8 cellular contexts compared by ENCODE assay signal in the genomic region with DNA sequence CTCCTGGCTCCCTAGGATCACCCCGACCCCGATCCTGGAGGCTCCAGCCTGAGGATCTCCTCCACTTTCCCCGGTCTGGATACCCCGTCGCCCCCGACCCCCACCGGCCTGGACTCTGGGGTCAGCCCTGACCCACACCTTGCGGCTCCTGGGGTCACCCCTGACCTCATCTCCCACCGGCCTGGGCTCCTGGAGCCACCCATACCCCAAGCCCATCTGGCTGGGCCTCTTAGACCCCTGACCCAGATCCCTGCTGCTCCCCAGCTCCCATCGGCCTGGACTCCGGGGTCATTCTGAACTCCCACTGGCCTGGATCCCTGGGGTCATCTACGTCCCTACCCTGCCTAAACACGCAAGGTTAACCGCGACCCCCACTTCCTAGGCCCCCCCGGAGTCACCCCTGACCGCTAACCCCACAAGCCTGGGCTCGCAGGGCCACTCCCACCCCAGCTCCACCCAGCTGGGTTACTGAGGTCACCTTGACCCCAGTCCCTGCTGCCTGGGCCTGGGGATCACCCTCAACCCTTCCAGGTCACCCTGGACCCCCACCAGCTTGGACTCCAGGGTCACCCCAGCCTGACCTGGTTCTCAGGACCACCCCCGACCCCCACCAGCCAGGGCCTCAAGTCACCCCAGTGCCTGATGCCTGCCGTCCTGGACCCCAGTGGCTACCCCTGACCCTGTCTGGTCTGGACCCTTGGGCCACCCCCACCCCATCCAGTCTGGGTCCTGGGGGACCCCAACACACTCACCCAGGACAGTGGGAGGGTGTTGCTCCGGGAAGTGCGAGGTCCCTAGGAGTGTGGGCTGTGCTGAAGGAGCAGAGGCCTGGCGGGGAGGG. TPM values are rescaled to one million over a fixed set of nuclear protein-coding genes. Genes with fewer than 3 reads are reported as not detected.
DNase-seq lines count a peak whose midpoint lies in the region; ATAC-seq, FAIRE-seq and TF ChIP-seq lines count a peak whose summit lies in the region.

No MANE protein-coding gene starts in this region.

- peak overlapping the region; percentile 92 to 99 for H3K9ac ChIP-seq in stomach smooth muscle (ENCODE audit: low read length in 2 of 2)

- H3K36me3 ChIP-seq in SJSA1, result peaks cover 16% of the 10 kb centered on the region
- no peaks in the 10 kb centered on the region for H3K36me3 ChIP-seq in breast epithelium
- no peaks in the 10 kb centered on the region for H3K36me3 ChIP-seq in right lobe of liver
- H3K36me3 ChIP-seq in stomach smooth muscle (ENCODE audit: control insufficient read depth in 2 of 2, insufficient read depth in 2 of 2, low read length in 2 of 2), result no peaks in the 10 kb centered on the region

- 1% methylated on average over 14 of the region's 23 CpGs for WGBS in right lobe of liver (ENCODE audit: insufficient coverage, low coverage, low lambda C conversion rate, missing lambda C conversion rate)

- H3K4me3 ChIP-seq in GM12865 (ENCODE audit: low read depth, low read length) (peak overlapping the region; percentile 97), SJSA1 (peak overlapping the region; percentile 97), breast epithelium (peak overlapping the region; percentile 86 to 93 (median 90)), right lobe of liver (peak overlapping the region; percentile 82 to 84 (median 82)), stomach smooth muscle (ENCODE audit: low read length in 2 of 2) (peak overlapping the region; percentile 88 to 95)

- FAIRE-seq in H54 (lab: Jason Lieb, UNC), result no peak

- H3K27ac ChIP-seq in SJSA1 (peak overlapping the region; percentile 65), breast epithelium (peak overlapping the region; percentile 91 to 96), right lobe of liver (peak overlapping the region; percentile 75 to 90 (median 76)), stomach smooth muscle (ENCODE audit: low read length) (peak overlapping the region; percentile 91)

- TF ChIP-seq POLR2A in breast epithelium (IDR thresholded peaks at IDR 0.05) (no peak), right lobe of liver (IDR thresholded peaks at IDR 0.05) (no peak), H54 (IDR thresholded peaks at IDR 0.05; ENCODE audit: low read depth, low read length) (no peak)

- peak; percentile 52 for DNase-seq in GM12865 (ENCODE audit: low read depth)
- DNase-seq in SJSA1 (ENCODE audit: low read depth in 1 of 2, low spot score in 2 of 2), result no peak
- DNase-seq in breast epithelium (ENCODE audit: low spot score in 2 of 2), result no peak
- DNase-seq in right lobe of liver, result peak; percentile 54 to 59 (median 55)
- no peak for DNase-seq in NCI-H187 (lab: John Stamatoyannopoulos, UW)
- DNase-seq in H54 (ENCODE audit: insufficient read length, low spot score), result no peak

- no peaks in the 10 kb centered on the region for H3K27me3 ChIP-seq in SJSA1 (replicated peaks)
- no peaks in the 10 kb centered on the region for H3K27me3 ChIP-seq in breast epithelium
- H3K27me3 ChIP-seq in right lobe of liver, result no peaks in the 10 kb centered on the region
- no peaks in the 10 kb centered on the region for H3K27me3 ChIP-seq in stomach smooth muscle (ENCODE audit: control insufficient read depth in 1 of 2, insufficient read depth in 2 of 2, low read length in 2 of 2)

- intact Hi-C loops in breast epithelium (cut with DNase I; ENCODE audit: low total_unique reads), result loop anchor here (5.0 kb wide), 1 partner anchor 79 kb away; no protein-coding TSS in a partner anchor
- intact Hi-C loops in right lobe of liver (cut with DNase I), result loop anchor here (5.0 kb wide), 2 partner anchors 41 to 69 kb away; no protein-coding TSS in a partner anchor

- TF ChIP-seq CTCF in GM12865 (IDR thresholded peaks at IDR 0.05; ENCODE audit: insufficient read depth, low read depth, low read length, missing control alignments) (no peak), breast epithelium (IDR thresholded peaks at IDR 0.05) (no peak), right lobe of liver (IDR thresholded peaks at IDR 0.05) (no peak)

- H3K4me1 ChIP-seq in SJSA1 (replicated peaks), result peaks cover 24% of the 10 kb centered on the region
- peaks cover 2 to 7% of the 10 kb centered on the region in 2 donors for H3K4me1 ChIP-seq in breast epithelium
- H3K4me1 ChIP-seq in right lobe of liver, result peaks cover 0 to 5% (median 0%) of the 10 kb centered on the region in 4 donors
- peaks cover 32% of the 10 kb centered on the region for H3K4me1 ChIP-seq in stomach smooth muscle (ENCODE audit: control insufficient read depth, insufficient read depth, low read length)

- H3K9me3 ChIP-seq in SJSA1 (replicated peaks), result 0 out of 2 replicates have a peak, but pooled peaks cover 2% of the 10 kb centered on the region
- no peaks in the 10 kb centered on the region for H3K9me3 ChIP-seq in breast epithelium
- no peaks in the 10 kb centered on the region for H3K9me3 ChIP-seq in right lobe of liver
- no peaks in the 10 kb centered on the region for H3K9me3 ChIP-seq in stomach smooth muscle (ENCODE audit: control insufficient read depth in 2 of 2, low read length in 2 of 2)

- ATAC-seq in right lobe of liver (peak; percentile 48 to 71 (median 61)), HG03045 (IDR thresholded peaks at IDR 0.05; ENCODE audit: unreplicated experiment) (no peak)

RNA-seq across cellular contexts. Expression of a gene that starts 1.2 kb away (rescaled TPM):
- total RNA-seq in SJSA1 (2014; rRNA removed; shearing (Covaris generic)), result 10.2 and 17.4 TPM in 2 replicates
- total RNA-seq in breast epithelium, result 10 to 100 TPM; 11.7 to 16.5 (median 15.7) TPM
- 1 to 10 TPM; 3.8 to 8.4 (median 6.9) TPM for total RNA-seq in right lobe of liver

Comparison
In these comparisons a context has a peak if more than half of its experiments do, and no peak if none do; other contexts are left out.
1. DNase-seq: peak in GM12865 (single experiment) and right lobe of liver (3 of 3); none in SJSA1 (0 of 2), breast epithelium (0 of 2), NCI-H187 (0 of 2) and H54 (single experiment).
2. Peak in every context shown above with its lines, with median percentiles within 50 percentile points of each other: H3K4me3 ChIP-seq and H3K27ac ChIP-seq.